1 cellular context compared by ENCODE assay signal in the genomic region with DNA sequence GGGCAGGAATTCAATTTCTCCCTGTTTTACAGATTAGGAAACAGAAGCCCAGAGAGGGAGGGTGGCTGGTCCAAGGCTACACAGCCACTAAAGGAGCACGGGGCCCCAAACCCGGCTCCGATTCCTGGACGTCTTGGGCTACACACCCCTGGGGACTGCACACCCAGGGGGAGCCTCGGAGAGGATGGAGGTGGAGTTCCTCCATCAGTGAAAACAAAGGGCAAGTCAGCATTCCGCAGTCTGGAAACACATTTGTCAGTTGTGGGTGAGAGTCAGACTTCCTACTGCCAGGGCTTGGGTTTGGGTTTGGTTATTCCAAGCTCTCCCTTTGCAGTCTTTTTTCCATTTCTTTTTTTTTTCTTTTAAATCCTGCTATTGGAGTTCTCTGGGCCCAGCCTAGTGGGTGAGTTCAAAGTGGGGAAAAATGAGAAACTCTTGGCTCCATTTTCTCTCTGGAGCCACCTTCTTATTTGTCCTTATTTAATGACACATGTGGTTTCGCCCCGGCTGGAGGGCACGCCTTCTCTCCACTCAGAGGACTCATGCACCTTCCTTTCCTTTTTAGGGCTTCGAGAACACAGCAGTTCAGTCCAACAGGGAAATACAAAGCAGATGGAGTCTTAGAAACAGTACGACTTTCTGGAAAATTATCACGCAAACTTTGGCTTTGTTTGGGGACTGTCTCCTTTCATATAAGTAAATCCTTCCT.
TF ChIP-seq lines count a peak whose summit lies in the region.

No MANE protein-coding gene starts in this region.

TF ChIP-seq in WTC11, 78 proteins besides CTCF, POLR2A, EP300 and RAD21:
- TF ChIP-seq ZNF423 (CRISPR knock-in tag; IDR thresholded peaks at IDR 0.05): no peak
- TF ChIP-seq NFATC4 (CRISPR knock-in tag; IDR thresholded peaks at IDR 0.05): no peak
- TF ChIP-seq TP53 (CRISPR knock-in tag; IDR thresholded peaks at IDR 0.05): no peak
- TF ChIP-seq, protein P1, sequence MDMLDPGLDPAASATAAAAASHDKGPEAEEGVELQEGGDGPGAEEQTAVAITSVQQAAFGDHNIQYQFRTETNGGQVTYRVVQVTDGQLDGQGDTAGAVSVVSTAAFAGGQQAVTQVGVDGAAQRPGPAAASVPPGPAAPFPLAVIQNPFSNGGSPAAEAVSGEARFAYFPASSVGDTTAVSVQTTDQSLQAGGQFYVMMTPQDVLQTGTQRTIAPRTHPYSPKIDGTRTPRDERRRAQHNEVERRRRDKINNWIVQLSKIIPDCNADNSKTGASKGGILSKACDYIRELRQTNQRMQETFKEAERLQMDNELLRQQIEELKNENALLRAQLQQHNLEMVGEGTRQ (CRISPR knock-in tag; IDR thresholded peaks at IDR 0.05): no peak
- TF ChIP-seq, protein P2, sequence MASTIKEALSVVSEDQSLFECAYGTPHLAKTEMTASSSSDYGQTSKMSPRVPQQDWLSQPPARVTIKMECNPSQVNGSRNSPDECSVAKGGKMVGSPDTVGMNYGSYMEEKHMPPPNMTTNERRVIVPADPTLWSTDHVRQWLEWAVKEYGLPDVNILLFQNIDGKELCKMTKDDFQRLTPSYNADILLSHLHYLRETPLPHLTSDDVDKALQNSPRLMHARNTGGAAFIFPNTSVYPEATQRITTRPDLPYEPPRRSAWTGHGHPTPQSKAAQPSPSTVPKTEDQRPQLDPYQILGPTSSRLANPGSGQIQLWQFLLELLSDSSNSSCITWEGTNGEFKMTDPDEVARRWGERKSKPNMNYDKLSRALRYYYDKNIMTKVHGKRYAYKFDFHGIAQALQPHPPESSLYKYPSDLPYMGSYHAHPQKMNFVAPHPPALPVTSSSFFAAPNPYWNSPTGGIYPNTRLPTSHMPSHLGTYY (CRISPR knock-in tag; IDR thresholded peaks at IDR 0.05): no peak
- no peak for TF ChIP-seq JAZF1 (CRISPR knock-in tag; IDR thresholded peaks at IDR 0.05)
- TF ChIP-seq ZNF416 (CRISPR knock-in tag; IDR thresholded peaks at IDR 0.05): no peak
- no peak for TF ChIP-seq ZNF121 (CRISPR knock-in tag; IDR thresholded peaks at IDR 0.05)
- TF ChIP-seq, protein P3, sequence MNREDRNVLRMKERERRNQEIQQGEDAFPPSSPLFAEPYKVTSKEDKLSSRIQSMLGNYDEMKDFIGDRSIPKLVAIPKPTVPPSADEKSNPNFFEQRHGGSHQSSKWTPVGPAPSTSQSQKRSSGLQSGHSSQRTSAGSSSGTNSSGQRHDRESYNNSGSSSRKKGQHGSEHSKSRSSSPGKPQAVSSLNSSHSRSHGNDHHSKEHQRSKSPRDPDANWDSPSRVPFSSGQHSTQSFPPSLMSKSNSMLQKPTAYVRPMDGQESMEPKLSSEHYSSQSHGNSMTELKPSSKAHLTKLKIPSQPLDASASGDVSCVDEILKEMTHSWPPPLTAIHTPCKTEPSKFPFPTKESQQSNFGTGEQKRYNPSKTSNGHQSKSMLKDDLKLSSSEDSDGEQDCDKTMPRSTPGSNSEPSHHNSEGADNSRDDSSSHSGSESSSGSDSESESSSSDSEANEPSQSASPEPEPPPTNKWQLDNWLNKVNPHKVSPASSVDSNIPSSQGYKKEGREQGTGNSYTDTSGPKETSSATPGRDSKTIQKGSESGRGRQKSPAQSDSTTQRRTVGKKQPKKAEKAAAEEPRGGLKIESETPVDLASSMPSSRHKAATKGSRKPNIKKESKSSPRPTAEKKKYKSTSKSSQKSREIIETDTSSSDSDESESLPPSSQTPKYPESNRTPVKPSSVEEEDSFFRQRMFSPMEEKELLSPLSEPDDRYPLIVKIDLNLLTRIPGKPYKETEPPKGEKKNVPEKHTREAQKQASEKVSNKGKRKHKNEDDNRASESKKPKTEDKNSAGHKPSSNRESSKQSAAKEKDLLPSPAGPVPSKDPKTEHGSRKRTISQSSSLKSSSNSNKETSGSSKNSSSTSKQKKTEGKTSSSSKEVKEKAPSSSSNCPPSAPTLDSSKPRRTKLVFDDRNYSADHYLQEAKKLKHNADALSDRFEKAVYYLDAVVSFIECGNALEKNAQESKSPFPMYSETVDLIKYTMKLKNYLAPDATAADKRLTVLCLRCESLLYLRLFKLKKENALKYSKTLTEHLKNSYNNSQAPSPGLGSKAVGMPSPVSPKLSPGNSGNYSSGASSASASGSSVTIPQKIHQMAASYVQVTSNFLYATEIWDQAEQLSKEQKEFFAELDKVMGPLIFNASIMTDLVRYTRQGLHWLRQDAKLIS (CRISPR knock-in tag; IDR thresholded peaks at IDR 0.05; ENCODE audit: borderline replicate concordance): no peak
- TF ChIP-seq, protein P4, sequence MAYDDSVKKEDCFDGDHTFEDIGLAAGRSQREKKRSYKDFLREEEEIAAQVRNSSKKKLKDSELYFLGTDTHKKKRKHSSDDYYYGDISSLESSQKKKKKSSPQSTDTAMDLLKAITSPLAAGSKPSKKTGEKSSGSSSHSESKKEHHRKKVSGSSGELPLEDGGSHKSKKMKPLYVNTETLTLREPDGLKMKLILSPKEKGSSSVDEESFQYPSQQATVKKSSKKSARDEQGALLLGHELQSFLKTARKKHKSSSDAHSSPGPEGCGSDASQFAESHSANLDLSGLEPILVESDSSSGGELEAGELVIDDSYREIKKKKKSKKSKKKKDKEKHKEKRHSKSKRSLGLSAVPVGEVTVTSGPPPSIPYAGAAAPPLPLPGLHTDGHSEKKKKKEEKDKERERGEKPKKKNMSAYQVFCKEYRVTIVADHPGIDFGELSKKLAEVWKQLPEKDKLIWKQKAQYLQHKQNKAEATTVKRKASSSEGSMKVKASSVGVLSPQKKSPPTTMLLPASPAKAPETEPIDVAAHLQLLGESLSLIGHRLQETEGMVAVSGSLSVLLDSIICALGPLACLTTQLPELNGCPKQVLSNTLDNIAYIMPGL (CRISPR knock-in tag; IDR thresholded peaks at IDR 0.05): no peak
- no peak for TF ChIP-seq NR3C1 (CRISPR knock-in tag; conservative IDR thresholded peaks at IDR 0.05; ENCODE audit: low read depth)
- no peak for TF ChIP-seq TEAD4 (CRISPR knock-in tag; IDR thresholded peaks at IDR 0.05)
- TF ChIP-seq NR1H2 (CRISPR knock-in tag; IDR thresholded peaks at IDR 0.05): no peak
